In genomic region chr6:137800749-137801148, GRCh38 we compare ENCODE assay signal across 13 cellular contexts.
DNase-seq lines count a peak whose midpoint lies in the region; ATAC-seq lines count a peak whose summit lies in the region.
"Had no signal": no experiment of that assay in that cellular context is flagged by ENCODE, and none has a peak within 500 bp of the region (broad histone marks: within the 10 kb centered on the region; RNA-seq: fewer than 3 reads in every experiment).

No MANE protein-coding gene starts in this region.

- H3K9me3 Mint-ChIP-seq in activated CD4-positive, alpha-beta T cell treated with anti-CD3 and anti-CD28 coated beads for 36 hours (ENCODE audit: low read depth): peaks cover 4% of the 10 kb centered on the region
- H3K9me3 Mint-ChIP-seq in activated naive CD8-positive, alpha-beta T cell treated with anti-CD3 and anti-CD28 coated beads, Interleukin-2, amount 50 U/mL, for 24 hours: peaks cover 4% of the 10 kb centered on the region
- H3K9me3 Mint-ChIP-seq in naive thymus-derived CD8-positive, alpha-beta T cell: peaks cover 0 to under 1% (median 0%) of the 10 kb centered on the region in 9 donors

- POLR2A ChIA-PET in activated CD4-positive, alpha-beta T cell treated with anti-CD3 and anti-CD28 coated beads for 36 hours (lab: Charles Lee): no interaction called here
- POLR2A ChIA-PET in naive thymus-derived CD8-positive, alpha-beta T cell (lab: Charles Lee): interaction anchor here (0.6 to 2.0 kb wide), 5 partner anchors 11 to 145 kb away, joined by 3 to 9 read pairs (median 4); partner anchors contain the start of gene TNFAIP3

- peak overlapping the region; percentile 84 for H3K27ac Mint-ChIP-seq in activated CD4-positive, alpha-beta T cell treated with anti-CD3 and anti-CD28 coated beads for 36 hours
- H3K27ac Mint-ChIP-seq in activated naive CD8-positive, alpha-beta T cell treated with anti-CD3 and anti-CD28 coated beads, Interleukin-2, amount 50 U/mL, for 24 hours: peak overlapping the region; percentile 70
- peak overlapping the region; percentile 36 to 96 (median 92) for H3K27ac Mint-ChIP-seq in naive thymus-derived CD8-positive, alpha-beta T cell
- H3K27ac Mint-ChIP-seq: endodermal cell had no signal

- peak; percentile 25 for ATAC-seq in activated CD4-positive, alpha-beta T cell treated with anti-CD3 and anti-CD28 coated beads for 36 hours
- ATAC-seq in HG03354 (IDR thresholded peaks at IDR 0.05; ENCODE audit: poor library complexity, severe bottlenecking, unreplicated experiment): peak; percentile 16
- no peak for ATAC-seq in activated naive CD8-positive, alpha-beta T cell treated with anti-CD3 and anti-CD28 coated beads, Interleukin-2, amount 50 U/mL, for 24 hours
- no peak for ATAC-seq in naive thymus-derived CD8-positive, alpha-beta T cell

- H3K36me3 Mint-ChIP-seq in activated CD4-positive, alpha-beta T cell treated with anti-CD3 and anti-CD28 coated beads for 36 hours (ENCODE audit: low read depth): peaks cover 3% of the 10 kb centered on the region
- H3K36me3 Mint-ChIP-seq in activated naive CD8-positive, alpha-beta T cell treated with anti-CD3 and anti-CD28 coated beads, Interleukin-2, amount 50 U/mL, for 24 hours (ENCODE audit: low read depth): no peaks in the 10 kb centered on the region
- H3K36me3 Mint-ChIP-seq in naive thymus-derived CD8-positive, alpha-beta T cell: peaks cover 0 to 3% (median 0%) of the 10 kb centered on the region in 3 donors

- H3K4me1 Mint-ChIP-seq in activated CD4-positive, alpha-beta T cell treated with anti-CD3 and anti-CD28 coated beads for 36 hours: peaks cover 68% of the 10 kb centered on the region
- H3K4me1 Mint-ChIP-seq in activated naive CD8-positive, alpha-beta T cell treated with anti-CD3 and anti-CD28 coated beads, Interleukin-2, amount 50 U/mL, for 24 hours: peaks cover 74% of the 10 kb centered on the region
- peaks cover 25 to 63% (median 59%) of the 10 kb centered on the region in 4 donors for H3K4me1 Mint-ChIP-seq in naive thymus-derived CD8-positive, alpha-beta T cell

- no peaks in the 10 kb centered on the region for H3K27me3 Mint-ChIP-seq in activated CD4-positive, alpha-beta T cell treated with anti-CD3 and anti-CD28 coated beads for 36 hours
- H3K27me3 Mint-ChIP-seq in activated naive CD8-positive, alpha-beta T cell treated with anti-CD3 and anti-CD28 coated beads, Interleukin-2, amount 50 U/mL, for 24 hours: no peaks in the 10 kb centered on the region
- no peaks in the 10 kb centered on the region for H3K27me3 Mint-ChIP-seq in naive thymus-derived CD8-positive, alpha-beta T cell

- no peak overlapping the region for H3K4me3 Mint-ChIP-seq in activated CD4-positive, alpha-beta T cell treated with anti-CD3 and anti-CD28 coated beads for 36 hours
- no peak overlapping the region for H3K4me3 Mint-ChIP-seq in activated naive CD8-positive, alpha-beta T cell treated with anti-CD3 and anti-CD28 coated beads, Interleukin-2, amount 50 U/mL, for 24 hours
- H3K4me3 Mint-ChIP-seq in naive thymus-derived CD8-positive, alpha-beta T cell: peak overlapping the region in 1 of 10 donors; percentile 2
- H3K4me3 Mint-ChIP-seq: endodermal cell had no signal

- DNase-seq in activated CD4-positive, alpha-beta T cell treated with anti-CD3 and anti-CD28 coated beads for 36 hours: no peak
- no peak for DNase-seq in activated CD4-positive, alpha-beta T cell treated with anti-CD3 and anti-CD28 coated beads, Interleukin-2, amount 50 U/mL, for 48 hours
- DNase-seq in activated naive CD8-positive, alpha-beta T cell treated with anti-CD3 and anti-CD28 coated beads, Interleukin-2, amount 50 U/mL, for 24 hours: no peak
- DNase-seq in naive thymus-derived CD8-positive, alpha-beta T cell: no peak
- no peak for DNase-seq in COLO829 (ENCODE audit: low spot score)
- no peak for DNase-seq in stimulated activated CD4-positive, alpha-beta T cell treated with anti-CD3 and anti-CD28 coated beads, Interleukin-12 subunit alpha, Interleukin-12 subunit beta, amount 100 ng/mL, for 4 hours
- DNase-seq in dermis blood vessel endothelial cell: no peak
- DNase-seq: C1 segment of cervical spinal cord; endodermal cell; pancreas; stimulated activated CD4-positive, alpha-beta T cell treated with anti-CD3 and anti-CD28 coated beads, Interleukin-4, amount 100 ng/mL, for 1 hour; tibial artery had no signal

- intact Hi-C loops in activated CD4-positive, alpha-beta T cell treated with anti-CD3 and anti-CD28 coated beads for 36 hours (cut with DNase I, micrococcal nuclease): loop anchor here (1.0 to 2.0 kb wide), 6 partner anchors 11 to 144 kb away; partner anchors contain the start of gene TNFAIP3 (in 1 of the 2)

- CTCF ChIA-PET in activated CD4-positive, alpha-beta T cell treated with anti-CD3 and anti-CD28 coated beads for 36 hours (lab: Charles Lee): interaction anchor here (0.8 to 8.2 kb wide), 7 partner anchors 9 to 175 kb away, joined by 3 to 137 read pairs (median 8); partner anchors contain the start of gene TNFAIP3

Comparison
In these comparisons a context has a peak if more than half of its experiments do, and no peak if none do; other contexts are left out.
1. ATAC-seq: peak in activated CD4-positive, alpha-beta T cell treated with anti-CD3 and anti-CD28 coated beads for 36 hours (single experiment) and HG03354 (single experiment); none in activated naive CD8-positive, alpha-beta T cell treated with anti-CD3 and anti-CD28 coated beads, Interleukin-2, amount 50 U/mL, for 24 hours (single experiment) and naive thymus-derived CD8-positive, alpha-beta T cell (0 of 2).
2. Peak in every context shown above with its lines, with median percentiles within 50 percentile points of each other: H3K27ac Mint-ChIP-seq.